ENCODE assay signal across 19 cellular contexts in the genomic region with DNA sequence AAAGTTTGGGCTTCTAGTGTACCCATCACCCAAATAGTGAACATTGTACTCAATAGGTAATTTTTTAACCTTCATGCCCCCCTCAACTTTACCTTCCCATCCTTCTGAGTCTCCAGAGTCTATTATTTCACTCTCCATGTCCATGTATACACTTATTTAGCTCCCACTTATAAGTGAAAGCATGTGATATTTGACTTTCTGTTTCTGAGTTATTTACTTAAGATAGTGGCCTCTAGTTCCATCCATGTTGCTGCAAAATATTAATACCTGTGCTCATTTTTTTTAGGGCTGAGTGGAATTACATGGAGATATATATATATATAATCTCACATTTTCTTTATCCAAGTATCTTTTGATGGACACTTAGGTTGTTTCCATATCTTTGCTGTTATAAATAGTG. TPM values are rescaled to one million over a fixed set of nuclear protein-coding genes. Genes with fewer than 3 reads are reported as not detected.
DNase-seq lines count a peak whose midpoint lies in the region; ATAC-seq and TF ChIP-seq lines count a peak whose summit lies in the region.
"Had no signal": no experiment of that assay in that cellular context is flagged by ENCODE, and none has a peak within 500 bp of the region (broad histone marks: within the 10 kb centered on the region; RNA-seq: fewer than 3 reads in every experiment).

No MANE protein-coding gene starts in this region.

- H3K4me1 ChIP-seq in KMS-11 (ENCODE audit: low read depth, poor library complexity, severe bottlenecking) (peaks cover 34% of the 10 kb centered on the region), left lung (no peaks in the 10 kb centered on the region), upper lobe of right lung (no peaks in the 10 kb centered on the region)
- H3K4me1 ChIP-seq: A549, Caco-2 had no signal

- no peak overlapping the region for H3K4me3 ChIP-seq in KMS-11 (IDR thresholded peaks at IDR 0.05; ENCODE audit: insufficient read depth, low read depth, low read length)
- no peak overlapping the region for H3K4me3 ChIP-seq in left lung
- no peak overlapping the region for H3K4me3 ChIP-seq in upper lobe of right lung
- H3K4me3 ChIP-seq: A549; BLaER1 treated with 17β-estradiol and CSF1 and Interleukin-3, amounts not matched to agents 10 nM and 100 nM had no signal

- peak overlapping the region; percentile 92 for H3K4me2 ChIP-seq in KMS-11
- H3K4me2 ChIP-seq: A549 had no signal

- H3K27me3 ChIP-seq in KMS-11 (ENCODE audit: insufficient read depth, low read depth) (no peaks in the 10 kb centered on the region), left lung (no peaks in the 10 kb centered on the region), upper lobe of right lung (no peaks in the 10 kb centered on the region)
- H3K27me3 ChIP-seq: BLaER1 treated with 17β-estradiol and CSF1 and Interleukin-3, amounts not matched to agents 10 nM and 100 nM had no signal

- ATAC-seq in left lung (peak; percentile 73), upper lobe of right lung (peak; percentile 29), GM21447 (IDR thresholded peaks at IDR 0.05; ENCODE audit: unreplicated experiment) (no peak)
- ATAC-seq: A549; CD8-positive, alpha-beta T cell had no signal

- H3K9me3 ChIP-seq in left lung = no peaks in the 10 kb centered on the region
- no peaks in the 10 kb centered on the region for H3K9me3 ChIP-seq in upper lobe of right lung

- DNase-seq in DMS53 (lab: John Stamatoyannopoulos, UW) (peak; percentile 20), DMS53 treated with DMSO at 0.1 percent for 48 hours (lab: John Stamatoyannopoulos, UW; ENCODE audit: unreplicated experiment) (no peak), left lung (no peak), upper lobe of right lung (no peak), SIG-M5 (lab: John Stamatoyannopoulos, UW) (no peak), NCI-H82 treated with DMSO at 0.1 percent for 48 hours (lab: John Stamatoyannopoulos, UW; ENCODE audit: unreplicated experiment) (no peak)
- DNase-seq: AML-193; Caco-2; Calu3; CD4-positive, alpha-beta T cell; CD8-positive, alpha-beta T cell; DMS79 treated with DMSO at 0.1 percent for 48 hours; GF-D8 had no signal

- H3K36me3 ChIP-seq in KMS-11 (ENCODE audit: insufficient read depth) = no peaks in the 10 kb centered on the region
- no peaks in the 10 kb centered on the region for H3K36me3 ChIP-seq in left lung
- H3K36me3 ChIP-seq in upper lobe of right lung = no peaks in the 10 kb centered on the region
- H3K36me3 ChIP-seq: BLaER1 treated with 17β-estradiol and CSF1 and Interleukin-3, amounts not matched to agents 10 nM and 100 nM had no signal

- H2AFZ ChIP-seq in KMS-11 (ENCODE audit: low read depth) = no peak overlapping the region

- no peak overlapping the region for H3K9ac ChIP-seq in KMS-11
- H3K9ac ChIP-seq: BLaER1 treated with 17β-estradiol and CSF1 and Interleukin-3, amounts not matched to agents 10 nM and 100 nM had no signal

- no peaks in the 10 kb centered on the region for H3K79me2 ChIP-seq in KMS-11 (ENCODE audit: insufficient read depth, low read depth)

- TF ChIP-seq CTCF in KMS-11 (conservative IDR thresholded peaks at IDR 0.05; ENCODE audit: low read depth, low read length) (no peak), left lung (IDR thresholded peaks at IDR 0.05) (no peak), upper lobe of right lung (IDR thresholded peaks at IDR 0.05) (no peak)

- intact Hi-C loops in left lung (cut with DNase I) (no loop called here), upper lobe of right lung (cut with DNase I) (no loop called here)

- peak overlapping the region; percentile 38 for H3K27ac ChIP-seq in KMS-11
- H3K27ac ChIP-seq in left lung = no peak overlapping the region
- H3K27ac ChIP-seq in upper lobe of right lung = no peak overlapping the region
- H3K27ac ChIP-seq: 22Rv1; A549; BLaER1 treated with 17β-estradiol and CSF1 and Interleukin-3, amounts not matched to agents 10 nM and 100 nM; C4-2B had no signal

- no peaks in the 10 kb centered on the region for H4K20me1 ChIP-seq in KMS-11 (ENCODE audit: insufficient read depth)
- H4K20me1 ChIP-seq: BLaER1 treated with 17β-estradiol and CSF1 and Interleukin-3, amounts not matched to agents 10 nM and 100 nM had no signal

RNA-seq across cellular contexts. Expression of gene PHF14, which starts 21.1 kb away (rescaled TPM):
- total RNA-seq in left lung (10 to 100 TPM; 27.5 to 30.2 TPM), upper lobe of right lung (30.4 TPM)
